34 cellular contexts compared by ENCODE assay signal in the genomic region with DNA sequence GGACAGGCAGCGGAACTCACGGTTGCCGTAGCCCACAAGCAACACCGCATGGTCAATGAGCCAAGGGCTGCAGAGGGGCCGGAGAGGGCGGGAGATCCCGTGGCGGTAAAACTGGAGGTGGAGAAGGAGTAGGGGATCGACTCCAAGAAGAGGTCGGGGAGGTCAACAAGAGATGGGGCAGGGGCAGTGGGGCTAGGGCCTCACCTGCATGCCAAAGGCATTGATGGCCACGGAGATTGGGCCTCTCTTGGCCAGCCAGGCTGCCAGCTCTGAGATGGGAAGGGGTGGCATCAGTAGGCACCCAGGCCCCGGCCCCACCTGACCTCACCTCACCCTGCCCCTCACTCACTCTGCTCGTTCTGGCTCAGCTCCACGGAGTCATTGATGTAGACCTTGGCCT. TPM values are rescaled to one million over a fixed set of nuclear protein-coding genes. Genes with fewer than 3 reads are reported as not detected.
"Had no signal": no experiment of that assay in that cellular context is flagged by ENCODE, and none has a peak within 500 bp of the region (broad histone marks: within the 10 kb centered on the region; RNA-seq: fewer than 3 reads in every experiment).

No MANE protein-coding gene starts in this region.

- H3K9me3 Mint-ChIP-seq: activated CD4-positive, alpha-beta memory T cell treated with anti-CD3 and anti-CD28 coated beads, Interleukin-2, amount 10 ng/mL, durations not matched to agents 7 days and 5 days; activated CD4-positive, alpha-beta T cell treated with anti-CD3 and anti-CD28 coated beads, Interleukin-2, amount 10 ng/mL, durations not matched to agents 7 days and 5 days; activated naive CD4-positive, alpha-beta T cell treated with anti-CD3 and anti-CD28 coated beads, Interleukin-2, amount 10 ng/mL, durations not matched to agents 7 days and 5 days; activated naive CD4-positive, alpha-beta T cell treated with anti-CD3 and anti-CD28 coated beads, Interleukin-2, amount 50 U/mL, for 72 hours; activated naive CD8-positive, alpha-beta T cell treated with anti-CD3 and anti-CD28 coated beads, Interleukin-2, amount 10 ng/mL, durations not matched to agents 7 days and 5 days; activated T-cell treated with anti-CD3 and anti-CD28 coated beads, Interleukin-2, amount 50 U/mL, for 24 hours; activated T-cell treated with anti-CD3 and anti-CD28 coated beads, Interleukin-2, amount 50 U/mL, for 72 hours; WTC11 had no signal

- H3K36me3 ChIP-seq: brain microvascular endothelial cell, colonic mucosa had no signal

- H3K4me3 Mint-ChIP-seq: activated CD4-positive, alpha-beta memory T cell treated with anti-CD3 and anti-CD28 coated beads, Interleukin-2, amount 10 ng/mL, durations not matched to agents 7 days and 5 days; activated CD4-positive, alpha-beta T cell treated with anti-CD3 and anti-CD28 coated beads, Interleukin-2, amount 10 ng/mL, durations not matched to agents 7 days and 5 days; activated naive CD4-positive, alpha-beta T cell treated with anti-CD3 and anti-CD28 coated beads, Interleukin-2, amount 10 ng/mL, durations not matched to agents 7 days and 5 days; activated naive CD8-positive, alpha-beta T cell treated with anti-CD3 and anti-CD28 coated beads, Interleukin-2, amount 10 ng/mL, durations not matched to agents 7 days and 5 days; activated T-cell treated with anti-CD3 and anti-CD28 coated beads, Interleukin-2, amount 50 U/mL, for 24 hours; activated T-cell treated with anti-CD3 and anti-CD28 coated beads, Interleukin-2, amount 50 U/mL, for 72 hours; WTC11 had no signal

- H3K4me3 ChIP-seq: ascending aorta, colonic mucosa, esophagus squamous epithelium, gastroesophageal sphincter had no signal

- H3K9me3 ChIP-seq: ascending aorta, colonic mucosa, esophagus squamous epithelium, gastroesophageal sphincter had no signal

- H3K4me1 ChIP-seq: colonic mucosa had no signal

- FAIRE-seq: bronchial epithelial cell, endometrium, endothelial cell of umbilical vein had no signal

- ATAC-seq: activated naive CD4-positive, alpha-beta T cell treated with anti-CD3 and anti-CD28 coated beads, Interleukin-2, amount 50 U/mL, for 72 hours; activated T-cell treated with anti-CD3 and anti-CD28 coated beads, Interleukin-2, amount 50 U/mL, for 72 hours; gastroesophageal sphincter; WTC11 had no signal

- H3K27me3 Mint-ChIP-seq: activated T-cell treated with anti-CD3 and anti-CD28 coated beads, Interleukin-2, amount 50 U/mL, for 24 hours had no signal

- H3K27ac ChIP-seq: ascending aorta, brain microvascular endothelial cell, colonic mucosa, epithelial cell of prostate, esophagus squamous epithelium, gastroesophageal sphincter, VCaP had no signal

- H3K36me3 Mint-ChIP-seq: activated naive CD4-positive, alpha-beta T cell treated with anti-CD3 and anti-CD28 coated beads, Interleukin-2, amount 10 ng/mL, durations not matched to agents 7 days and 5 days; activated naive CD4-positive, alpha-beta T cell treated with anti-CD3 and anti-CD28 coated beads, Interleukin-2, amount 50 U/mL, for 72 hours; activated naive CD8-positive, alpha-beta T cell treated with anti-CD3 and anti-CD28 coated beads, Interleukin-2, amount 10 ng/mL, durations not matched to agents 7 days and 5 days had no signal

- H3K27me3 ChIP-seq: ascending aorta, brain microvascular endothelial cell, gastroesophageal sphincter had no signal

- DNase-seq: activated CD4-positive, alpha-beta memory T cell treated with anti-CD3 and anti-CD28 coated beads, Interleukin-2, amount 10 ng/mL, durations not matched to agents 7 days and 5 days; activated CD4-positive, alpha-beta T cell treated with anti-CD3 and anti-CD28 coated beads for 1 hour; activated CD4-positive, alpha-beta T cell treated with anti-CD3 and anti-CD28 coated beads for 4 hours; activated CD4-positive, alpha-beta T cell treated with anti-CD3 and anti-CD28 coated beads, Interleukin-2, amount 10 ng/mL, durations not matched to agents 7 days and 5 days; activated CD4-positive, alpha-beta T cell treated with anti-CD3 and anti-CD28 coated beads, Interleukin-2, amount 50 U/mL, for 4 hours; activated CD8-positive, alpha-beta memory T cell treated with anti-CD3 and anti-CD28 coated beads, Interleukin-2, amount 50 U/mL, for 48 hours; activated gamma-delta T cell; activated naive CD4-positive, alpha-beta T cell; activated naive CD4-positive, alpha-beta T cell treated with anti-CD3 and anti-CD28 coated beads, Interleukin-2, amount 10 ng/mL, durations not matched to agents 7 days and 5 days; activated naive CD8-positive, alpha-beta T cell treated with anti-CD3 and anti-CD28 coated beads, Interleukin-2, amount 10 ng/mL, durations not matched to agents 7 days and 5 days; activated T-cell treated with anti-CD3 and anti-CD28 coated beads for 4 hours; activated T-cell treated with anti-CD3 and anti-CD28 coated beads, Interleukin-2, amount 50 U/mL, for 24 hours; activated T-cell treated with anti-CD3 and anti-CD28 coated beads, Interleukin-2, amount 50 U/mL, for 72 hours; brain microvascular endothelial cell; central memory CD4-positive, alpha-beta T cell; cerebellar nuclear complex; colonic mucosa; effector CD8-positive, alpha-beta T cell; esophagus squamous epithelium; foreskin melanocyte; T-helper 2 cell had no signal

- H3K27ac Mint-ChIP-seq: activated CD4-positive, alpha-beta memory T cell treated with anti-CD3 and anti-CD28 coated beads, Interleukin-2, amount 10 ng/mL, durations not matched to agents 7 days and 5 days; activated CD4-positive, alpha-beta T cell treated with anti-CD3 and anti-CD28 coated beads, Interleukin-2, amount 10 ng/mL, durations not matched to agents 7 days and 5 days; activated naive CD4-positive, alpha-beta T cell treated with anti-CD3 and anti-CD28 coated beads, Interleukin-2, amount 10 ng/mL, durations not matched to agents 7 days and 5 days; activated naive CD4-positive, alpha-beta T cell treated with anti-CD3 and anti-CD28 coated beads, Interleukin-2, amount 50 U/mL, for 72 hours; activated naive CD8-positive, alpha-beta T cell treated with anti-CD3 and anti-CD28 coated beads, Interleukin-2, amount 10 ng/mL, durations not matched to agents 7 days and 5 days; activated T-cell treated with anti-CD3 and anti-CD28 coated beads, Interleukin-2, amount 50 U/mL, for 24 hours; activated T-cell treated with anti-CD3 and anti-CD28 coated beads, Interleukin-2, amount 50 U/mL, for 72 hours; WTC11 had no signal

RNA-seq across cellular contexts. Expression of gene ACTN3, which starts 17.8 kb away (rescaled TPM):
- total RNA-seq: ascending aorta; bronchial epithelial cell; esophagus squamous epithelium; fibroblast of villous mesenchyme; gastroesophageal sphincter; glomerular endothelial cell; T-helper 1 cell treated with Interleukin-12 subunit alpha and Interleukin-12 subunit beta and Interleukin-4 antibody, amounts not matched to agents 30 ng/mL and 1 ng/mL, for 36 hours had no signal
- polyA plus RNA-seq: fibroblast of lung had no signal

RNA-seq across cellular contexts. Expression of gene CCDC87, which starts 28.3 kb away (rescaled TPM):
- total RNA-seq: activated CD4-positive, alpha-beta memory T cell treated with anti-CD3 and anti-CD28 coated beads, Interleukin-2, amount 10 ng/mL, durations not matched to agents 7 days and 5 days had no signal
